Comparison of ENCODE assay signal across 1 cellular context in the genomic region with DNA sequence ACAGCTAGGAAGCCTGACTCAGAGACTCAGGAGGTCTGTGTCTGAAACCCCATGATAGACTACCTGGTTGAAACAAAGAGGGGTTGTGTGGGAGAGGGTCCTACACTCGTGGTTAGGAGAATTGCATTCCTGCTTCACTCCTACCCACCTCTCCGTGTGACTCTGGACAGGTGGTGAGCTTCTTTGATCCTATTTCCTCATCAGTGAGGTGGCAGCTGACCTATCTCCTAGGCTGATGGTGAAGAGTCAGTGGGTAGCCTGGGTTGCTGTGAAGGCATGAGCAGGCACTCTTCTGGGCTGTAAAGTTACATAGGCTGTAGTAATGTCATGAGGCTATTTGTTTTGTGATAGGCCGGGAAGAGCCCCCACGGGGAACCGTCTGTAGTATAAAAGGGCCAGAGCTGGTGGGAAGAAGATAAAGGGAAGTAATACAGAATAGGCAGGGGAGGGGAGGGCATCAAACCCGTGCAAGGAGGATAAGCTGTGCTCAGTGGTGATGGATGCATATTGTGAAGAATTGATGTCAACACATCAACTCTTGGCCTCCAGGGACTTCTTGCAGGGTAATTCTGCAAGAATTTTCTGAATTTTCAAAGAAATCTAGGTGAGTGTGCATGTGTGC.
TF ChIP-seq lines count a peak whose summit lies in the region.

No MANE protein-coding gene starts in this region.

TF ChIP-seq in GM12878, 131 proteins besides CTCF, POLR2A, EP300 and RAD21:
- TF ChIP-seq TCF7 (IDR thresholded peaks at IDR 0.05; ENCODE audit: borderline replicate concordance) (no peak), SRF (IDR thresholded peaks at IDR 0.05; ENCODE audit: low read depth in 2 of 2, low read length in 2 of 2) (no peak), JUND (IDR thresholded peaks at IDR 0.05; ENCODE audit: low read depth, low read length) (no peak)
TF ChIP-seq in GM12878: peak in this region for 0.
